In genomic region chr12:46546634-46547273, GRCh38 we compare ENCODE assay signal across 8 cellular contexts.
DNase-seq lines count a peak whose midpoint lies in the region; ATAC-seq and TF ChIP-seq lines count a peak whose summit lies in the region.

No MANE protein-coding gene starts in this region.

- BruUV-seq in A673 (replicated peaks; lab: Mats Ljungman, UMichigan), result no TSS peak

- intact Hi-C loops in A673 (cut with micrococcal nuclease; ENCODE audit: unreplicated experiment), result loop anchor here (5.0 kb wide), 1 partner anchor 69 kb away; no protein-coding TSS in a partner anchor
- intact Hi-C loops in activated T-helper 2 cell treated with anti-CD3 and anti-CD28 coated beads, Interferon-gamma antibody, Interleukin-2, Interleukin-4, amounts not matched to agents 10 μg/mL and 5 μg/mL and 100 μg/mL, durations not matched to agents 14 hours and 24 hours and 36 hours (cut with micrococcal nuclease), result loop anchor here (1.0 to 5.0 kb wide), 3 partner anchors 87 to 329 kb away; partner anchors contain the start of gene SLC38A1
- intact Hi-C loops in Right ventricle myocardium superior (cut with DNase I), result no loop called here

- H3K27ac ChIP-seq in A673 (ENCODE audit: low read depth, low read length, poor library complexity, severe bottlenecking), result peak overlapping the region; percentile 87

- peak; percentile 64 for DNase-seq in A673 (ENCODE audit: low spot score)
- DNase-seq in activated T-helper 2 cell treated with anti-CD3 and anti-CD28 coated beads, Interferon-gamma antibody, Interleukin-2, Interleukin-4, amounts not matched to agents 10 μg/mL and 5 μg/mL and 100 μg/mL, durations not matched to agents 14 hours and 24 hours and 36 hours (ENCODE audit: low spot score), result peak; percentile 22
- no peak for DNase-seq in Right ventricle myocardium superior
- no peak for DNase-seq in omental fat pad (ENCODE audit: low spot score)
- DNase-seq in GM19240 (ENCODE audit: insufficient read length, low spot score), result no peak

- ATAC-seq in GM19351 (IDR thresholded peaks at IDR 0.05; ENCODE audit: unreplicated experiment) (peak; percentile 98), HG03280 (IDR thresholded peaks at IDR 0.05; ENCODE audit: unreplicated experiment) (peak; percentile 98), Right ventricle myocardium superior (ENCODE audit: poor library complexity) (no peak), GM21717 (IDR thresholded peaks at IDR 0.05; ENCODE audit: unreplicated experiment) (no peak), omental fat pad (ENCODE audit: low FRiP score) (no peak)

- CTCF ChIA-PET in A673 (lab: Charles Lee), result no interaction called here

- H3K36me3 Mint-ChIP-seq in activated T-helper 2 cell treated with anti-CD3 and anti-CD28 coated beads, Interferon-gamma antibody, Interleukin-2, Interleukin-4, amounts not matched to agents 10 μg/mL and 5 μg/mL and 100 μg/mL, durations not matched to agents 14 hours and 24 hours and 36 hours (ENCODE audit: low read depth), result peaks cover 45% of the 10 kb centered on the region

- POLR2A ChIA-PET in A673 (lab: Charles Lee; ENCODE audit: low non-redundant PET), result interaction anchor here (0.6 kb wide), 1 partner anchor 175 kb away, joined by 4 read pairs; no protein-coding TSS in a partner anchor

- H3K27ac Mint-ChIP-seq in activated T-helper 2 cell treated with anti-CD3 and anti-CD28 coated beads, Interferon-gamma antibody, Interleukin-2, Interleukin-4, amounts not matched to agents 10 μg/mL and 5 μg/mL and 100 μg/mL, durations not matched to agents 14 hours and 24 hours and 36 hours, result peak overlapping the region; percentile 76

- H3K9me3 Mint-ChIP-seq in activated T-helper 2 cell treated with anti-CD3 and anti-CD28 coated beads, Interferon-gamma antibody, Interleukin-2, Interleukin-4, amounts not matched to agents 10 μg/mL and 5 μg/mL and 100 μg/mL, durations not matched to agents 14 hours and 24 hours and 36 hours, result peaks cover 21% of the 10 kb centered on the region

- TF ChIP-seq CTCF in A673 (conservative IDR thresholded peaks at IDR 0.05; ENCODE audit: low read depth, low read length), result no peak
- TF ChIP-seq CTCF in omental fat pad (IDR thresholded peaks at IDR 0.05), result no peak

- H3K4me3 Mint-ChIP-seq in activated T-helper 2 cell treated with anti-CD3 and anti-CD28 coated beads, Interferon-gamma antibody, Interleukin-2, Interleukin-4, amounts not matched to agents 10 μg/mL and 5 μg/mL and 100 μg/mL, durations not matched to agents 14 hours and 24 hours and 36 hours (ENCODE audit: low read depth), result peak overlapping the region; percentile 28

- H3K27me3 ChIP-seq in A673 (replicated peaks; ENCODE audit: insufficient read depth, low read depth, low read length, poor library complexity), result no peaks in the 10 kb centered on the region

- H3K36me3 ChIP-seq in A673 (ENCODE audit: insufficient read depth, low read length, poor library complexity, severe bottlenecking), result no peaks in the 10 kb centered on the region

- peaks cover 62% of the 10 kb centered on the region for H3K4me1 Mint-ChIP-seq in activated T-helper 2 cell treated with anti-CD3 and anti-CD28 coated beads, Interferon-gamma antibody, Interleukin-2, Interleukin-4, amounts not matched to agents 10 μg/mL and 5 μg/mL and 100 μg/mL, durations not matched to agents 14 hours and 24 hours and 36 hours (ENCODE audit: low read depth)

- H3K9me3 ChIP-seq in A673 (ENCODE audit: low read depth, low read length, poor library complexity, severe bottlenecking), result no peaks in the 10 kb centered on the region

- peaks cover 54% of the 10 kb centered on the region for H3K4me1 ChIP-seq in A673 (ENCODE audit: insufficient read depth, low read length, poor library complexity, severe bottlenecking)

- H3K4me3 ChIP-seq in A673 (ENCODE audit: low read depth, low read length, poor library complexity, severe bottlenecking), result no peak overlapping the region

- H3K27me3 Mint-ChIP-seq in activated T-helper 2 cell treated with anti-CD3 and anti-CD28 coated beads, Interferon-gamma antibody, Interleukin-2, Interleukin-4, amounts not matched to agents 10 μg/mL and 5 μg/mL and 100 μg/mL, durations not matched to agents 14 hours and 24 hours and 36 hours (ENCODE audit: low read depth), result no peaks in the 10 kb centered on the region

Comparison
In these comparisons a context has a peak if more than half of its experiments do, and no peak if none do; other contexts are left out.
1. DNase-seq: peak in A673 (single experiment) and activated T-helper 2 cell treated with anti-CD3 and anti-CD28 coated beads, Interferon-gamma antibody, Interleukin-2, Interleukin-4, amounts not matched to agents 10 μg/mL and 5 μg/mL and 100 μg/mL, durations not matched to agents 14 hours and 24 hours and 36 hours (single experiment); none in Right ventricle myocardium superior (single experiment), omental fat pad (single experiment) and GM19240 (single experiment).
2. ATAC-seq: peak in GM19351 (single experiment) and HG03280 (single experiment); none in Right ventricle myocardium superior (single experiment), GM21717 (single experiment) and omental fat pad (single experiment).